In the genomic region with DNA sequence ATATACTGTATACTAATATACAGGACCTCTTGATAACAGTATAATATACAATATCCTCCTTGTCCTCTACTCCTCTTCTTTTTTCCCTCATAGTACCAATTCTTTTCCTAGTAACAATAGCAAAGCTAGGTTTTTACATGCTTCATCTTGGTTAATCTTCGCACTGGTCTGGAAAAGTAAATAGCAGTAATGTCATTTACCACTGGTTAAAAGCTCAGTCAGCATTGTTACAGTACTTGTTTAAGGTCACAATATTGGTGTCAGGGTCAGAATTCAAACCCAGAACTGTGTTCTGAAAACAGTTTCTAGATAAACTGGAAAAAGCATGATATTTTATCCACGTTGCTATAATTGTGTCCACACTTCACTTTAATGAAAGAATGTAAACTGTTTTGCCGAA, we compare ENCODE assay signal across 23 cellular contexts.
A peak's percentile ranks its signal among the peaks of the same experiment; 100 is the strongest.
DNase-seq lines count a peak whose midpoint lies in the region; ATAC-seq, FAIRE-seq and TF ChIP-seq lines count a peak whose summit lies in the region.
"Had no signal": no experiment of that assay in that cellular context is flagged by ENCODE, and none has a peak within 500 bp of the region (broad histone marks: within the 10 kb centered on the region; RNA-seq: fewer than 3 reads in every experiment).

No MANE protein-coding gene starts in this region.

- TF ChIP-seq POLR2A in H54 (IDR thresholded peaks at IDR 0.05; ENCODE audit: low read depth, low read length), result no peak
- TF ChIP-seq POLR2A in HepG2 (IDR thresholded peaks at IDR 0.05; ENCODE audit: insufficient read depth in 1 of 2, low read depth in 2 of 2, low read length in 2 of 2), result no peak
- no peak for TF ChIP-seq POLR2A in breast epithelium (IDR thresholded peaks at IDR 0.05)

- H3K4me1 ChIP-seq in HepG2 (ENCODE audit: insufficient read depth, low read length), result peaks cover 77% of the 10 kb centered on the region
- H3K4me1 ChIP-seq in breast epithelium, result no peaks in the 10 kb centered on the region

- H3K9me3 ChIP-seq in HepG2 (ENCODE audit: low read length) (no peaks in the 10 kb centered on the region), breast epithelium (no peaks in the 10 kb centered on the region)
- H3K9me3 ChIP-seq: BLaER1 treated with 17β-estradiol and CSF1 and Interleukin-3, amounts not matched to agents 10 nM and 100 nM; Caco-2 had no signal

- WGBS in HepG2 (ENCODE audit: low lambda C conversion rate), result 54% methylated on average over 3 of the region's 3 CpGs

- TF ChIP-seq EP300 in HepG2 (IDR thresholded peaks at IDR 0.05; ENCODE audit: low read depth in 2 of 2, low read length in 2 of 2) (no peak), HepG2 (CRISPR knock-in tag; IDR thresholded peaks at IDR 0.05; ENCODE audit: borderline replicate concordance) (no peak)

- TF ChIP-seq CTCF in HepG2 (CRISPR knock-in tag; IDR thresholded peaks at IDR 0.05), result no peak
- TF ChIP-seq CTCF in breast epithelium (IDR thresholded peaks at IDR 0.05), result no peak

- POLR2A ChIA-PET in HepG2 (lab: Yijun Ruan, JAX), result interaction anchor here (0.7 kb wide), 1 partner anchor 105 kb away, joined by 3 read pairs; no protein-coding TSS in a partner anchor

- H3K4me3 ChIP-seq in HepG2 (replicated peaks in 1 of 3; ENCODE audit: insufficient read depth in 1 of 3, low read depth in 2 of 3, low read length in 3 of 3) (no peak overlapping the region), breast epithelium (no peak overlapping the region)
- H3K4me3 ChIP-seq: BLaER1 treated with 17β-estradiol and CSF1 and Interleukin-3, amounts not matched to agents 10 nM and 100 nM; GM12878 had no signal

- in situ Hi-C loops in HepG2 (cut with HindIII; ENCODE audit: extremely low pct_ligation_motif_present, low pct_unique_long_range_greater_than_20kb), result loop anchor here (10.0 kb wide), 1 partner anchor 104 kb away; no protein-coding TSS in a partner anchor

- CTCF ChIA-PET in HepG2 (lab: Yijun Ruan, JAX; ENCODE audit: low intra/inter-chr PET ratio, low total read pairs), result no interaction called here

- H3K36me3 ChIP-seq in HepG2 (replicated peaks in 1 of 2; ENCODE audit: control insufficient read depth in 1 of 2, insufficient read depth in 2 of 2, low read length in 2 of 2), result no peaks in the 10 kb centered on the region
- no peaks in the 10 kb centered on the region for H3K36me3 ChIP-seq in breast epithelium
- H3K36me3 ChIP-seq: BLaER1 treated with 17β-estradiol and CSF1 and Interleukin-3, amounts not matched to agents 10 nM and 100 nM had no signal

- H3K9ac ChIP-seq in HepG2 (ENCODE audit: insufficient read depth, low read depth, low read length), result no peak overlapping the region
- H3K9ac ChIP-seq: BLaER1 treated with 17β-estradiol and CSF1 and Interleukin-3, amounts not matched to agents 10 nM and 100 nM had no signal

- H3K79me2 ChIP-seq in HepG2 (ENCODE audit: insufficient read depth, low read length), result no peaks in the 10 kb centered on the region

- H4K20me1 ChIP-seq in HepG2 (ENCODE audit: insufficient read depth, low read length), result no peaks in the 10 kb centered on the region
- H4K20me1 ChIP-seq: BLaER1 treated with 17β-estradiol and CSF1 and Interleukin-3, amounts not matched to agents 10 nM and 100 nM had no signal

- no peak for TF ChIP-seq RAD21 in HepG2 (CRISPR knock-in tag; IDR thresholded peaks at IDR 0.05)

- 0 out of 2 replicates have a peak overlapping the region, but pooled peaks have one; percentile 35 for H3K4me2 ChIP-seq in HepG2 (ENCODE audit: low read depth, low read length)
- H3K4me2 ChIP-seq: BLaER1 treated with 17β-estradiol and CSF1 and Interleukin-3, amounts not matched to agents 10 nM and 100 nM had no signal

- DNase-seq in H54 (ENCODE audit: insufficient read length, low spot score) (no peak), RCC 7860 (ENCODE audit: low spot score) (no peak), HepG2 (ENCODE audit: low spot score) (peak; percentile 12), breast epithelium (ENCODE audit: low spot score in 2 of 2) (no peak), DMS53 (lab: John Stamatoyannopoulos, UW) (no peak)
- DNase-seq: 8988T; AML-193; Caco-2; Calu3; CD4-positive, alpha-beta T cell; CD8-positive, alpha-beta T cell; DMS79; DND-41; EL; GDM1 had no signal

- BruUV-seq in HepG2 (replicated peaks; lab: Mats Ljungman, UMichigan), result no TSS peak

- ATAC-seq in HepG2, result no peak
- ATAC-seq in HG03095 (IDR thresholded peaks at IDR 0.05; ENCODE audit: unreplicated experiment), result no peak
- ATAC-seq: CD8-positive, alpha-beta T cell; GM12878 had no signal

- H2AFZ ChIP-seq in HepG2 (ENCODE audit: low read length), result no peak overlapping the region

- FAIRE-seq in H54 (lab: Jason Lieb, UNC), result peak; percentile 57
- FAIRE-seq in RCC 7860 (lab: Jason Lieb, UNC), result peak; percentile 25
- no peak for FAIRE-seq in HepG2 (lab: Jason Lieb, UNC)
- FAIRE-seq: A204.1, D721Med, GM12878, GM12892, GM18507 had no signal

- no peaks in the 10 kb centered on the region; a peak in 1 of 5 replicates for H3K27me3 ChIP-seq in HepG2 (ENCODE audit: control insufficient read depth in 1 of 2, insufficient read depth in 2 of 2, low read length in 2 of 2)
- no peaks in the 10 kb centered on the region for H3K27me3 ChIP-seq in breast epithelium
- H3K27me3 ChIP-seq: BLaER1 treated with 17β-estradiol and CSF1 and Interleukin-3, amounts not matched to agents 10 nM and 100 nM had no signal

- intact Hi-C loops in HepG2 (cut with micrococcal nuclease; ENCODE audit: unreplicated experiment), result no loop called here
- intact Hi-C loops in breast epithelium (cut with DNase I; ENCODE audit: low total_unique reads), result no loop called here

- H3K27ac ChIP-seq in HepG2 (ENCODE audit: extremely low read length, insufficient read depth, low read length) (no peak overlapping the region), breast epithelium (no peak overlapping the region)
- H3K27ac ChIP-seq: BLaER1 treated with 17β-estradiol and CSF1 and Interleukin-3, amounts not matched to agents 10 nM and 100 nM; C4-2B had no signal

TF ChIP-seq in HepG2, 621 proteins besides CTCF, POLR2A, EP300 and RAD21 (continues in another document):
- TF ChIP-seq, protein P1, sequence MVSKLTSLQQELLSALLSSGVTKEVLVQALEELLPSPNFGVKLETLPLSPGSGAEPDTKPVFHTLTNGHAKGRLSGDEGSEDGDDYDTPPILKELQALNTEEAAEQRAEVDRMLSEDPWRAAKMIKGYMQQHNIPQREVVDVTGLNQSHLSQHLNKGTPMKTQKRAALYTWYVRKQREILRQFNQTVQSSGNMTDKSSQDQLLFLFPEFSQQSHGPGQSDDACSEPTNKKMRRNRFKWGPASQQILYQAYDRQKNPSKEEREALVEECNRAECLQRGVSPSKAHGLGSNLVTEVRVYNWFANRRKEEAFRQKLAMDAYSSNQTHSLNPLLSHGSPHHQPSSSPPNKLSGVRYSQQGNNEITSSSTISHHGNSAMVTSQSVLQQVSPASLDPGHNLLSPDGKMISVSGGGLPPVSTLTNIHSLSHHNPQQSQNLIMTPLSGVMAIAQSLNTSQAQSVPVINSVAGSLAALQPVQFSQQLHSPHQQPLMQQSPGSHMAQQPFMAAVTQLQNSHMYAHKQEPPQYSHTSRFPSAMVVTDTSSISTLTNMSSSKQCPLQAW (CRISPR knock-in tag; IDR thresholded peaks at IDR 0.05), result no peak
- TF ChIP-seq TCF12 (IDR thresholded peaks at IDR 0.05) (no peak), TCF12 (CRISPR knock-in tag; IDR thresholded peaks at IDR 0.05) (no peak), HMG20A (CRISPR knock-in tag; IDR thresholded peaks at IDR 0.05; ENCODE audit: borderline replicate concordance) (peak; percentile 53; the same call in 1 of the 2 replicates), RFX5 (IDR thresholded peaks at IDR 0.05; ENCODE audit: low read depth, low read length) (no peak), MIXL1 (CRISPR knock-in tag; IDR thresholded peaks at IDR 0.05) (peak; percentile 62; the same call in 1 of the 2 replicates), SOX6 (IDR thresholded peaks at IDR 0.05) (no peak), SOX6 (CRISPR knock-in tag; IDR thresholded peaks at IDR 0.05) (peak; percentile 87)
- TF ChIP-seq, protein P2, sequence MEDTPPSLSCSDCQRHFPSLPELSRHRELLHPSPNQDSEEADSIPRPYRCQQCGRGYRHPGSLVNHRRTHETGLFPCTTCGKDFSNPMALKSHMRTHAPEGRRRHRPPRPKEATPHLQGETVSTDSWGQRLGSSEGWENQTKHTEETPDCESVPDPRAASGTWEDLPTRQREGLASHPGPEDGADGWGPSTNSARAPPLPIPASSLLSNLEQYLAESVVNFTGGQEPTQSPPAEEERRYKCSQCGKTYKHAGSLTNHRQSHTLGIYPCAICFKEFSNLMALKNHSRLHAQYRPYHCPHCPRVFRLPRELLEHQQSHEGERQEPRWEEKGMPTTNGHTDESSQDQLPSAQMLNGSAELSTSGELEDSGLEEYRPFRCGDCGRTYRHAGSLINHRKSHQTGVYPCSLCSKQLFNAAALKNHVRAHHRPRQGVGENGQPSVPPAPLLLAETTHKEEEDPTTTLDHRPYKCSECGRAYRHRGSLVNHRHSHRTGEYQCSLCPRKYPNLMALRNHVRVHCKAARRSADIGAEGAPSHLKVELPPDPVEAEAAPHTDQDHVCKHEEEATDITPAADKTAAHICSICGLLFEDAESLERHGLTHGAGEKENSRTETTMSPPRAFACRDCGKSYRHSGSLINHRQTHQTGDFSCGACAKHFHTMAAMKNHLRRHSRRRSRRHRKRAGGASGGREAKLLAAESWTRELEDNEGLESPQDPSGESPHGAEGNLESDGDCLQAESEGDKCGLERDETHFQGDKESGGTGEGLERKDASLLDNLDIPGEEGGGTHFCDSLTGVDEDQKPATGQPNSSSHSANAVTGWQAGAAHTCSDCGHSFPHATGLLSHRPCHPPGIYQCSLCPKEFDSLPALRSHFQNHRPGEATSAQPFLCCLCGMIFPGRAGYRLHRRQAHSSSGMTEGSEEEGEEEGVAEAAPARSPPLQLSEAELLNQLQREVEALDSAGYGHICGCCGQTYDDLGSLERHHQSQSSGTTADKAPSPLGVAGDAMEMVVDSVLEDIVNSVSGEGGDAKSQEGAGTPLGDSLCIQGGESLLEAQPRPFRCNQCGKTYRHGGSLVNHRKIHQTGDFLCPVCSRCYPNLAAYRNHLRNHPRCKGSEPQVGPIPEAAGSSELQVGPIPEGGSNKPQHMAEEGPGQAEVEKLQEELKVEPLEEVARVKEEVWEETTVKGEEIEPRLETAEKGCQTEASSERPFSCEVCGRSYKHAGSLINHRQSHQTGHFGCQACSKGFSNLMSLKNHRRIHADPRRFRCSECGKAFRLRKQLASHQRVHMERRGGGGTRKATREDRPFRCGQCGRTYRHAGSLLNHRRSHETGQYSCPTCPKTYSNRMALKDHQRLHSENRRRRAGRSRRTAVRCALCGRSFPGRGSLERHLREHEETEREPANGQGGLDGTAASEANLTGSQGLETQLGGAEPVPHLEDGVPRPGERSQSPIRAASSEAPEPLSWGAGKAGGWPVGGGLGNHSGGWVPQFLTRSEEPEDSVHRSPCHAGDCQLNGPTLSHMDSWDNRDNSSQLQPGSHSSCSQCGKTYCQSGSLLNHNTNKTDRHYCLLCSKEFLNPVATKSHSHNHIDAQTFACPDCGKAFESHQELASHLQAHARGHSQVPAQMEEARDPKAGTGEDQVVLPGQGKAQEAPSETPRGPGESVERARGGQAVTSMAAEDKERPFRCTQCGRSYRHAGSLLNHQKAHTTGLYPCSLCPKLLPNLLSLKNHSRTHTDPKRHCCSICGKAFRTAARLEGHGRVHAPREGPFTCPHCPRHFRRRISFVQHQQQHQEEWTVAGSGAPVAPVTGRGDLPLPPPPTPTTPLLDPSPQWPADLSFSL (CRISPR knock-in tag; IDR thresholded peaks at IDR 0.05), result no peak
